ENCODE assay signal across 8 cellular contexts in genomic region chr3:49802719-49803463, GRCh38. TPM values are rescaled to one million over a fixed set of nuclear protein-coding genes. Genes with fewer than 3 reads are reported as not detected.
DNase-seq lines count a peak whose midpoint lies in the region; ATAC-seq lines count a peak whose summit lies in the region.

Gene INKA1, plus strand, starts transcription at chr3:49803261. Its CDS starts 132 bp downstream, at chr3:49803393.

- DNase-seq in CD4-positive, CD25-positive, alpha-beta regulatory T cell: peak; percentile 80 to 90 (median 88)
- DNase-seq in NK-92 (lab: John Stamatoyannopoulos, UW; ENCODE audit: unreplicated experiment): peak; percentile 5
- peak; percentile 93 for DNase-seq in activated CD8-positive, alpha-beta memory T cell treated with anti-CD3 and anti-CD28 coated beads, Interleukin-2, amount 10 ng/mL, durations not matched to agents 7 days and 5 days
- DNase-seq in stimulated activated CD8-positive, alpha-beta memory T cell treated with anti-CD3 and anti-CD28 coated beads, Interleukin-15, amount 100 ng/mL, for 24 hours (ENCODE audit: low read depth): peak; percentile 63

- peak within 1 kb of the TSS; percentile 89 to 92 (median 92) for H3K4me3 Mint-ChIP-seq in CD4-positive, CD25-positive, alpha-beta regulatory T cell
- peak within 1 kb of the TSS; percentile 80 for H3K4me3 Mint-ChIP-seq in activated CD8-positive, alpha-beta memory T cell treated with anti-CD3 and anti-CD28 coated beads, Interleukin-2, amount 10 ng/mL, durations not matched to agents 7 days and 5 days

- H3K27ac Mint-ChIP-seq in CD4-positive, CD25-positive, alpha-beta regulatory T cell: peak within 1 kb of the TSS; percentile 91 to 96 (median 92)
- H3K27ac Mint-ChIP-seq in activated CD8-positive, alpha-beta memory T cell treated with anti-CD3 and anti-CD28 coated beads, Interleukin-2, amount 10 ng/mL, durations not matched to agents 7 days and 5 days: peak within 1 kb of the TSS; percentile 76

- CTCF ChIA-PET in activated CD8-positive, alpha-beta memory T cell treated with anti-CD3 and anti-CD28 coated beads, Interleukin-2, amount 10 ng/mL, durations not matched to agents 7 days and 5 days (lab: Charles Lee): interaction anchor here (0.6 to 15.8 kb wide), 33 partner anchors 9 to 444 kb away, joined by 3 to 261 read pairs (median 5); partner anchors contain the start of genes AMIGO3, IP6K1, MON1A and MST1R

- H3K36me3 Mint-ChIP-seq in CD4-positive, CD25-positive, alpha-beta regulatory T cell: no peaks in the 10 kb centered on the region
- no peaks in the 10 kb centered on the region for H3K36me3 Mint-ChIP-seq in activated CD8-positive, alpha-beta memory T cell treated with anti-CD3 and anti-CD28 coated beads, Interleukin-2, amount 10 ng/mL, durations not matched to agents 7 days and 5 days

- H3K4me1 ChIP-seq in CD4-positive, CD25-positive, alpha-beta regulatory T cell (ENCODE audit: control insufficient read depth, insufficient read depth, low read length, poor library complexity, severe bottlenecking): peaks cover 39% of the 10 kb centered on the region
- H3K4me1 ChIP-seq in endocrine pancreas (ENCODE audit: control insufficient read depth, insufficient read depth, low read length): no peaks in the 10 kb centered on the region
- H3K4me1 ChIP-seq in mesodermal cell (ENCODE audit: control insufficient read depth, insufficient read depth, low read length, poor library complexity, severe bottlenecking): peaks cover 37% of the 10 kb centered on the region

- H3K9me3 Mint-ChIP-seq in CD4-positive, CD25-positive, alpha-beta regulatory T cell: peaks cover 0 to 1% (median 0%) of the 10 kb centered on the region in 7 donors
- no peaks in the 10 kb centered on the region for H3K9me3 Mint-ChIP-seq in activated CD8-positive, alpha-beta memory T cell treated with anti-CD3 and anti-CD28 coated beads, Interleukin-2, amount 10 ng/mL, durations not matched to agents 7 days and 5 days (ENCODE audit: low read depth)

- peaks cover 32% of the 10 kb centered on the region for H3K27me3 Mint-ChIP-seq in CD4-positive, CD25-positive, alpha-beta regulatory T cell
- H3K27me3 Mint-ChIP-seq in activated CD8-positive, alpha-beta memory T cell treated with anti-CD3 and anti-CD28 coated beads, Interleukin-2, amount 10 ng/mL, durations not matched to agents 7 days and 5 days: peaks cover 11% of the 10 kb centered on the region

- peaks cover 4 to 45% (median 10%) of the 10 kb centered on the region in 4 donors for H3K4me1 Mint-ChIP-seq in CD4-positive, CD25-positive, alpha-beta regulatory T cell
- peaks cover 31% of the 10 kb centered on the region for H3K4me1 Mint-ChIP-seq in activated CD8-positive, alpha-beta memory T cell treated with anti-CD3 and anti-CD28 coated beads, Interleukin-2, amount 10 ng/mL, durations not matched to agents 7 days and 5 days

- peak within 1 kb of the TSS; percentile 47 for H3K9ac ChIP-seq in endocrine pancreas (ENCODE audit: control insufficient read depth, insufficient read depth, low read length)

- peak within 1 kb of the TSS; percentile 78 for H3K27ac ChIP-seq in CD4-positive, CD25-positive, alpha-beta regulatory T cell (ENCODE audit: insufficient read depth, low read length, poor library complexity, severe bottlenecking)
- peak within 1 kb of the TSS; percentile 53 for H3K27ac ChIP-seq in mesodermal cell (ENCODE audit: low read depth, low read length, severe bottlenecking)

- H3K36me3 ChIP-seq in CD4-positive, CD25-positive, alpha-beta regulatory T cell (ENCODE audit: control insufficient read depth, insufficient read depth, low read length): peaks cover 3% of the 10 kb centered on the region
- H3K36me3 ChIP-seq in endocrine pancreas (ENCODE audit: control insufficient read depth, insufficient read depth, low read length) (no peaks in the 10 kb centered on the region), mesodermal cell (ENCODE audit: control insufficient read depth, insufficient read depth, low read length) (no peaks in the 10 kb centered on the region)

- peak within 1 kb of the TSS; percentile 57 for H3K4me3 ChIP-seq in CD4-positive, CD25-positive, alpha-beta regulatory T cell (ENCODE audit: low read depth, low read length)
- H3K4me3 ChIP-seq in endocrine pancreas (ENCODE audit: control insufficient read depth, insufficient read depth, low read length): no peak within 1 kb of the TSS
- H3K4me3 ChIP-seq in mesodermal cell (ENCODE audit: extremely low read depth, insufficient read depth, low read length, poor library complexity, severe bottlenecking): peak within 1 kb of the TSS; percentile 75

- WGBS in mesodermal cell (ENCODE audit: insufficient coverage in 2 of 2), 2 experiments: 0% methylated on average over 52 to 55 of the region's 71 CpGs

- no peaks in the 10 kb centered on the region for H3K9me3 ChIP-seq in CD4-positive, CD25-positive, alpha-beta regulatory T cell (ENCODE audit: control insufficient read depth in 2 of 2, low read length in 2 of 2)
- H3K9me3 ChIP-seq in endocrine pancreas (ENCODE audit: control insufficient read depth, low read length) (no peaks in the 10 kb centered on the region), mesodermal cell (ENCODE audit: control insufficient read depth, low read length) (no peaks in the 10 kb centered on the region)

- peak; percentile 87 to 89 for ATAC-seq in CD4-positive, CD25-positive, alpha-beta regulatory T cell (ENCODE audit: low read depth in 2 of 2)
- ATAC-seq in GM19324 (IDR thresholded peaks at IDR 0.05; ENCODE audit: low FRiP score, unreplicated experiment): peak; percentile 69
- peak; percentile 55 for ATAC-seq in HG03520 (IDR thresholded peaks at IDR 0.05; ENCODE audit: unreplicated experiment)
- ATAC-seq in activated CD8-positive, alpha-beta memory T cell treated with anti-CD3 and anti-CD28 coated beads, Interleukin-2, amount 10 ng/mL, durations not matched to agents 7 days and 5 days: peak; percentile 89

- no peaks in the 10 kb centered on the region for H3K27me3 ChIP-seq in CD4-positive, CD25-positive, alpha-beta regulatory T cell (ENCODE audit: control insufficient read depth, insufficient read depth, low read length)
- H3K27me3 ChIP-seq in endocrine pancreas (ENCODE audit: control insufficient read depth, insufficient read depth, low read length): no peaks in the 10 kb centered on the region

RNA-seq across cellular contexts. Expression of gene INKA1, which starts in this region (rescaled TPM):
- 1.2 TPM for total RNA-seq in CD4-positive, CD25-positive, alpha-beta regulatory T cell
- 1 to 10 TPM in 1 of 4 donors, under 1 TPM in 3; 0.62 to 1.0 (median 0.82) TPM for polyA plus RNA-seq in CD4-positive, CD25-positive, alpha-beta regulatory T cell
- under 1 TPM; 0.73 to 0.85 TPM for total RNA-seq in activated CD8-positive, alpha-beta memory T cell treated with anti-CD3 and anti-CD28 coated beads, Interleukin-2, amount 10 ng/mL, durations not matched to agents 7 days and 5 days
- polyA plus RNA-seq in mesodermal cell (2013, experiment 1 of 2): 17.4 TPM
- polyA plus RNA-seq in mesodermal cell (2013, experiment 2 of 2): 14.4 TPM

Comparison
In these comparisons a context has a peak if more than half of its experiments do, and no peak if none do; other contexts are left out.
1. Peak in DNase-seq and ATAC-seq in activated CD8-positive, alpha-beta memory T cell treated with anti-CD3 and anti-CD28 coated beads, Interleukin-2, amount 10 ng/mL, durations not matched to agents 7 days and 5 days; RNA of the gene not detected or under 1 TPM.
2. DNase-seq: peak in every context shown above with its lines; median percentile 93 in activated CD8-positive, alpha-beta memory T cell treated with anti-CD3 and anti-CD28 coated beads, Interleukin-2, amount 10 ng/mL, durations not matched to agents 7 days and 5 days; 88 in CD4-positive, CD25-positive, alpha-beta regulatory T cell; 63 in stimulated activated CD8-positive, alpha-beta memory T cell treated with anti-CD3 and anti-CD28 coated beads, Interleukin-15, amount 100 ng/mL, for 24 hours; 5 in NK-92.